Comparison of ENCODE assay signal across 18 cellular contexts in genomic region chr9:97918641-97919040, GRCh38. TPM values are rescaled to one million over a fixed set of nuclear protein-coding genes. Genes with fewer than 3 reads are reported as not detected.
DNase-seq lines count a peak whose midpoint lies in the region; ATAC-seq lines count a peak whose summit lies in the region.
"Had no signal": no experiment of that assay in that cellular context is flagged by ENCODE, and none has a peak within 500 bp of the region (broad histone marks: within the 10 kb centered on the region; RNA-seq: fewer than 3 reads in every experiment).

No MANE protein-coding gene starts in this region.

- H3K4me1 ChIP-seq in aorta (ENCODE audit: control insufficient read depth in 1 of 2, insufficient read depth in 2 of 2, low read length in 2 of 2) = no peaks in the 10 kb centered on the region

- WGBS in aorta, 2 donors = 88 to 91% methylated on average over 4 of the region's 4 CpGs

- POLR2A ChIA-PET in activated naive CD8-positive, alpha-beta T cell treated with anti-CD3 and anti-CD28 coated beads, Interleukin-2, amount 10 ng/mL, durations not matched to agents 7 days and 5 days (lab: Charles Lee) = interaction anchor here (6.6 kb wide), 1 partner anchor 10 kb away, joined by 125 read pairs; no protein-coding TSS in a partner anchor

- peak overlapping the region; percentile 87 to 90 for H3K4me3 Mint-ChIP-seq in activated T-cell treated with anti-CD3 and anti-CD28 coated beads, Interleukin-2, amount 50 U/mL, for 72 hours
- H3K4me3 Mint-ChIP-seq in T-helper 1 cell treated with Interleukin-12 subunit alpha and Interleukin-12 subunit beta and Interleukin-4 antibody, amounts not matched to agents 30 μg/mL and 1 μg/mL, for 36 hours = peak overlapping the region; percentile 77
- H3K4me3 Mint-ChIP-seq in activated naive CD8-positive, alpha-beta T cell treated with anti-CD3 and anti-CD28 coated beads, Interleukin-2, amount 10 ng/mL, durations not matched to agents 7 days and 5 days = peak overlapping the region; percentile 96
- H3K4me3 Mint-ChIP-seq: WTC11 had no signal

- no peak for ATAC-seq in activated T-cell treated with anti-CD3 and anti-CD28 coated beads, Interleukin-2, amount 50 U/mL, for 72 hours (replicated peaks in 1 of 2)
- ATAC-seq in activated naive CD8-positive, alpha-beta T cell treated with anti-CD3 and anti-CD28 coated beads, Interleukin-2, amount 10 ng/mL, durations not matched to agents 7 days and 5 days (ENCODE audit: low read depth) = no peak
- no peak for ATAC-seq in aorta (ENCODE audit: low FRiP score)
- ATAC-seq in GM21360 (IDR thresholded peaks at IDR 0.05; ENCODE audit: unreplicated experiment) = no peak
- ATAC-seq: WTC11 had no signal

- peaks cover 6 to 7% of the 10 kb centered on the region in 2 donors for H3K36me3 Mint-ChIP-seq in activated T-cell treated with anti-CD3 and anti-CD28 coated beads, Interleukin-2, amount 50 U/mL, for 72 hours (ENCODE audit: insufficient read depth in 2 of 2)
- peaks cover 27% of the 10 kb centered on the region for H3K36me3 Mint-ChIP-seq in T-helper 1 cell treated with Interleukin-12 subunit alpha and Interleukin-12 subunit beta and Interleukin-4 antibody, amounts not matched to agents 30 μg/mL and 1 μg/mL, for 36 hours (ENCODE audit: low read depth)
- H3K36me3 Mint-ChIP-seq in activated naive CD8-positive, alpha-beta T cell treated with anti-CD3 and anti-CD28 coated beads, Interleukin-2, amount 10 ng/mL, durations not matched to agents 7 days and 5 days = peaks cover 22% of the 10 kb centered on the region
- H3K36me3 Mint-ChIP-seq: WTC11 had no signal

- H3K27ac ChIP-seq in skin epidermis (peak overlapping the region in 12 of 21 experiments; percentile 5 to 97 (median 50)), aorta (ENCODE audit: low read depth in 1 of 2, low read length in 2 of 2) (no peak overlapping the region)
- H3K27ac ChIP-seq: right atrium auricular region had no signal

- H3K27me3 ChIP-seq in aorta (ENCODE audit: control insufficient read depth in 1 of 2, insufficient read depth in 2 of 2, low read length in 1 of 2) = no peaks in the 10 kb centered on the region
- H3K27me3 ChIP-seq: right atrium auricular region had no signal

- peaks cover 0 to 4% of the 10 kb centered on the region in 2 donors for H3K36me3 ChIP-seq in aorta (ENCODE audit: control insufficient read depth in 1 of 2, insufficient read depth in 2 of 2, low read length in 1 of 2)

- no peak overlapping the region for H3K4me3 ChIP-seq in skin epidermis
- no peak overlapping the region for H3K4me3 ChIP-seq in aorta (ENCODE audit: low read length in 2 of 2)
- H3K4me3 ChIP-seq: right atrium auricular region had no signal

- H3K4me1 Mint-ChIP-seq in activated T-cell treated with anti-CD3 and anti-CD28 coated beads, Interleukin-2, amount 50 U/mL, for 72 hours (ENCODE audit: low read depth) = peaks cover 70% of the 10 kb centered on the region
- peaks cover 40% of the 10 kb centered on the region for H3K4me1 Mint-ChIP-seq in T-helper 1 cell treated with Interleukin-12 subunit alpha and Interleukin-12 subunit beta and Interleukin-4 antibody, amounts not matched to agents 30 μg/mL and 1 μg/mL, for 36 hours (ENCODE audit: low read depth)
- H3K4me1 Mint-ChIP-seq in activated naive CD8-positive, alpha-beta T cell treated with anti-CD3 and anti-CD28 coated beads, Interleukin-2, amount 10 ng/mL, durations not matched to agents 7 days and 5 days = peaks cover 38% of the 10 kb centered on the region

- H3K9me3 Mint-ChIP-seq in activated T-cell treated with anti-CD3 and anti-CD28 coated beads, Interleukin-2, amount 50 U/mL, for 72 hours = no peaks in the 10 kb centered on the region
- H3K9me3 Mint-ChIP-seq in T-helper 1 cell treated with Interleukin-12 subunit alpha and Interleukin-12 subunit beta and Interleukin-4 antibody, amounts not matched to agents 30 μg/mL and 1 μg/mL, for 36 hours = no peaks in the 10 kb centered on the region
- H3K9me3 Mint-ChIP-seq in activated naive CD8-positive, alpha-beta T cell treated with anti-CD3 and anti-CD28 coated beads, Interleukin-2, amount 10 ng/mL, durations not matched to agents 7 days and 5 days = no peaks in the 10 kb centered on the region

- H3K27me3 Mint-ChIP-seq in activated T-cell treated with anti-CD3 and anti-CD28 coated beads, Interleukin-2, amount 50 U/mL, for 72 hours (ENCODE audit: low read depth) = no peaks in the 10 kb centered on the region
- peaks cover 3% of the 10 kb centered on the region for H3K27me3 Mint-ChIP-seq in T-helper 1 cell treated with Interleukin-12 subunit alpha and Interleukin-12 subunit beta and Interleukin-4 antibody, amounts not matched to agents 30 μg/mL and 1 μg/mL, for 36 hours (ENCODE audit: low read depth)
- H3K27me3 Mint-ChIP-seq in activated naive CD8-positive, alpha-beta T cell treated with anti-CD3 and anti-CD28 coated beads, Interleukin-2, amount 10 ng/mL, durations not matched to agents 7 days and 5 days = no peaks in the 10 kb centered on the region

- DNase-seq in activated T-cell treated with anti-CD3 and anti-CD28 coated beads, Interleukin-2, amount 50 U/mL, for 72 hours = no peak
- DNase-seq in activated T-cell treated with anti-CD3 and anti-CD28 coated beads, Interleukin-2, amount 50 U/mL, for 48 hours = no peak
- no peak for DNase-seq in activated naive CD8-positive, alpha-beta T cell treated with anti-CD3 and anti-CD28 coated beads, Interleukin-2, amount 10 ng/mL, durations not matched to agents 7 days and 5 days
- DNase-seq in ACHN (no peak), aorta (no peak)
- DNase-seq: anterior cingulate cortex; midbrain; NCI-H146; NCI-H345; stimulated activated CD4-positive, alpha-beta T cell treated with anti-CD3 and anti-CD28 coated beads, Interleukin-1b, Interleukin-23, amount 100 ng/mL, for 48 hours; substantia nigra had no signal

- H3K9me3 ChIP-seq in aorta (ENCODE audit: control insufficient read depth, low read length) = no peaks in the 10 kb centered on the region
- H3K9me3 ChIP-seq: right atrium auricular region had no signal

- in situ Hi-C loops in ACHN (cut with HindIII; ENCODE audit: low pct_ligation_motif_present, low pct_unique_long_range_greater_than_20kb, low sequenced_read_pairs) = no loop called here

- intact Hi-C loops in aorta (cut with DNase I) = no loop called here

- H3K27ac Mint-ChIP-seq in activated T-cell treated with anti-CD3 and anti-CD28 coated beads, Interleukin-2, amount 50 U/mL, for 72 hours = peak overlapping the region; percentile 100
- peak overlapping the region; percentile 90 for H3K27ac Mint-ChIP-seq in T-helper 1 cell treated with Interleukin-12 subunit alpha and Interleukin-12 subunit beta and Interleukin-4 antibody, amounts not matched to agents 30 μg/mL and 1 μg/mL, for 36 hours
- peak overlapping the region; percentile 100 for H3K27ac Mint-ChIP-seq in activated naive CD8-positive, alpha-beta T cell treated with anti-CD3 and anti-CD28 coated beads, Interleukin-2, amount 10 ng/mL, durations not matched to agents 7 days and 5 days
- H3K27ac Mint-ChIP-seq: WTC11 had no signal

RNA-seq across cellular contexts. Expression of gene TRMO, which starts 3.7 kb away (rescaled TPM):
- 10 to 100 TPM; 15.4 TPM for total RNA-seq in activated T-cell treated with anti-CD3 and anti-CD28 coated beads, Interleukin-2, amount 50 U/mL, for 72 hours
- 10 to 100 TPM; 25.6 to 27.6 TPM for total RNA-seq in activated naive CD8-positive, alpha-beta T cell treated with anti-CD3 and anti-CD28 coated beads, Interleukin-2, amount 10 ng/mL, durations not matched to agents 7 days and 5 days
- 10 to 100 TPM in 1 of 2 donors, 1 to 10 TPM in 1; 9.6 to 10.7 TPM for total RNA-seq in aorta
- polyA plus RNA-seq in aorta = 1 to 10 TPM; 5.5 to 7.5 TPM

RNA-seq across cellular contexts. Expression of gene HEMGN, which starts 19.3 kb away (rescaled TPM):
- 1 to 10 TPM; 1.1 to 1.5 TPM for total RNA-seq in activated T-cell treated with anti-CD3 and anti-CD28 coated beads, Interleukin-2, amount 50 U/mL, for 72 hours
- total RNA-seq in activated naive CD8-positive, alpha-beta T cell treated with anti-CD3 and anti-CD28 coated beads, Interleukin-2, amount 10 ng/mL, durations not matched to agents 7 days and 5 days = 1 to 10 TPM in 1 of 2 experiments, under 1 TPM in 1; 0.47 to 1.1 TPM
- total RNA-seq in aorta = under 1 TPM in 1 of 2 donors, not detected in 1; 0.93 TPM
- not detected for polyA plus RNA-seq in aorta
- total RNA-seq: HT1080, RPMI7951 had no signal

Comparison
In these comparisons a context has a peak if more than half of its experiments do, and no peak if none do; other contexts are left out.
1. H3K27ac ChIP-seq: peak in skin epidermis (12 of 21); none in aorta (0 of 2).
2. Peak in every context shown above with its lines, with median percentiles within 50 percentile points of each other: H3K27ac Mint-ChIP-seq and H3K4me3 Mint-ChIP-seq.